Comparison of ENCODE assay signal across 8 cellular contexts in genomic region chr4:139734201-139734874, GRCh38.
DNase-seq lines count a peak whose midpoint lies in the region; ATAC-seq and TF ChIP-seq lines count a peak whose summit lies in the region.

No MANE protein-coding gene starts in this region.

- no peaks in the 10 kb centered on the region for H3K9me3 Mint-ChIP-seq in activated CD4-positive, alpha-beta T cell treated with anti-CD3 and anti-CD28 coated beads, Interleukin-2, amount 10 ng/mL, durations not matched to agents 24 days and 14 days

- H3K4me3 ChIP-seq in WI38 (ENCODE audit: low read depth, low read length) (peak overlapping the region; percentile 59), gastroesophageal sphincter (peak overlapping the region; percentile 45 to 63), parathyroid adenoma (ENCODE audit: low read depth, low read length) (peak overlapping the region; percentile 47)

- ATAC-seq in gastroesophageal sphincter (peak; percentile 74), GM19324 (IDR thresholded peaks at IDR 0.05; ENCODE audit: low FRiP score, unreplicated experiment) (no peak)

- no peak overlapping the region for H3K27ac Mint-ChIP-seq in activated CD4-positive, alpha-beta T cell treated with anti-CD3 and anti-CD28 coated beads, Interleukin-2, amount 10 ng/mL, durations not matched to agents 24 days and 14 days

- H3K9me3 ChIP-seq in gastroesophageal sphincter (no peaks in the 10 kb centered on the region), parathyroid adenoma (ENCODE audit: control insufficient read depth, low read length) (no peaks in the 10 kb centered on the region)

- peak overlapping the region; percentile 76 for H3K4me3 Mint-ChIP-seq in activated CD4-positive, alpha-beta T cell treated with anti-CD3 and anti-CD28 coated beads, Interleukin-2, amount 10 ng/mL, durations not matched to agents 24 days and 14 days

- TF ChIP-seq CTCF in WI38 (IDR thresholded peaks at IDR 0.05; ENCODE audit: low read depth, low read length), result no peak
- TF ChIP-seq CTCF in gastroesophageal sphincter (IDR thresholded peaks at IDR 0.05), result no peak
- TF ChIP-seq CTCF in parathyroid adenoma (IDR thresholded peaks at IDR 0.05), result no peak

- H3K27ac ChIP-seq in gastroesophageal sphincter (peak overlapping the region; percentile 76 to 94 (median 91)), parathyroid adenoma (peak overlapping the region; percentile 63)

- no peak for TF ChIP-seq EP300 in gastroesophageal sphincter (IDR thresholded peaks at IDR 0.05)

- TF ChIP-seq POLR2A in gastroesophageal sphincter (IDR thresholded peaks at IDR 0.05), result no peak
- no peak for TF ChIP-seq POLR2A in erythroblast (IDR thresholded peaks at IDR 0.05; ENCODE audit: low read length)

- H2AFZ ChIP-seq in parathyroid adenoma, result peak overlapping the region; percentile 76

- H3K79me2 ChIP-seq in parathyroid adenoma, result no peaks in the 10 kb centered on the region

- no peaks in the 10 kb centered on the region for H3K36me3 Mint-ChIP-seq in activated CD4-positive, alpha-beta T cell treated with anti-CD3 and anti-CD28 coated beads, Interleukin-2, amount 10 ng/mL, durations not matched to agents 24 days and 14 days (ENCODE audit: low read depth)

- peaks cover 3 to 43% (median 7%) of the 10 kb centered on the region in 3 donors for H3K4me1 ChIP-seq in gastroesophageal sphincter
- peaks cover 5% of the 10 kb centered on the region for H3K4me1 ChIP-seq in parathyroid adenoma

- 3 to 9% methylated on average over 7 to 9 of the region's 14 CpGs for WGBS in gastroesophageal sphincter (ENCODE audit: low coverage in 1 of 2), 2 donors

- DNase-seq in activated CD4-positive, alpha-beta T cell treated with anti-CD3 and anti-CD28 coated beads, Interleukin-2, amount 10 ng/mL, durations not matched to agents 24 days and 14 days, result no peak
- no peak for DNase-seq in activated CD4-positive, alpha-beta T cell treated with anti-CD3 and anti-CD28 coated beads for 1 hour
- no peak for DNase-seq in erythroblast (lab: John Stamatoyannopoulos, UW)
- no peak for DNase-seq in islet precursor cell

- H3K4me1 Mint-ChIP-seq in activated CD4-positive, alpha-beta T cell treated with anti-CD3 and anti-CD28 coated beads, Interleukin-2, amount 10 ng/mL, durations not matched to agents 24 days and 14 days, result peaks cover 7% of the 10 kb centered on the region

- intact Hi-C loops in activated CD4-positive, alpha-beta T cell treated with anti-CD3 and anti-CD28 coated beads, Interleukin-2, amount 10 ng/mL, durations not matched to agents 24 days and 14 days (cut with micrococcal nuclease), result loop anchor here (2.0 to 10.0 kb wide), 3 partner anchors 78 to 630 kb away; no protein-coding TSS in a partner anchor

- no peaks in the 10 kb centered on the region for H3K36me3 ChIP-seq in gastroesophageal sphincter
- H3K36me3 ChIP-seq in parathyroid adenoma (ENCODE audit: control insufficient read depth, insufficient read depth, low read length), result no peaks in the 10 kb centered on the region

- H3K27me3 Mint-ChIP-seq in activated CD4-positive, alpha-beta T cell treated with anti-CD3 and anti-CD28 coated beads, Interleukin-2, amount 10 ng/mL, durations not matched to agents 24 days and 14 days, result peaks cover 53% of the 10 kb centered on the region

- peak overlapping the region; percentile 52 for H3K4me2 ChIP-seq in parathyroid adenoma (ENCODE audit: low read length)

- H3K9ac ChIP-seq in parathyroid adenoma, result no peak overlapping the region

- H3K27me3 ChIP-seq in gastroesophageal sphincter, result no peaks in the 10 kb centered on the region
- no peaks in the 10 kb centered on the region for H3K27me3 ChIP-seq in parathyroid adenoma (ENCODE audit: control insufficient read depth, insufficient read depth, low read length)
